ENCODE assay signal across 27 cellular contexts in genomic region chr4:127239902-127240575, GRCh38.
DNase-seq lines count a peak whose midpoint lies in the region; ATAC-seq and TF ChIP-seq lines count a peak whose summit lies in the region.
"Had no signal": no experiment of that assay in that cellular context is flagged by ENCODE, and none has a peak within 500 bp of the region (broad histone marks: within the 10 kb centered on the region; RNA-seq: fewer than 3 reads in every experiment).

No MANE protein-coding gene starts in this region.

- H3K27me3 Mint-ChIP-seq in activated CD4-positive, alpha-beta T cell treated with anti-CD3 and anti-CD28 coated beads for 36 hours, result no peaks in the 10 kb centered on the region
- H3K27me3 Mint-ChIP-seq: CD4-positive, alpha-beta memory T cell; T-cell had no signal

- H3K9ac ChIP-seq in smooth muscle cell (ENCODE audit: low read depth), result no peak overlapping the region

- no peak overlapping the region for H3K27ac ChIP-seq in smooth muscle cell (ENCODE audit: low read depth)
- H3K27ac ChIP-seq: RWPE1 had no signal

- TF ChIP-seq CTCF in BE2C (IDR thresholded peaks at IDR 0.05; ENCODE audit: low read depth, low read length) (no peak), foreskin fibroblast (IDR thresholded peaks at IDR 0.05; ENCODE audit: low read depth, low read length) (no peak), mucosa of descending colon (IDR thresholded peaks at IDR 0.05) (no peak), smooth muscle cell (IDR thresholded peaks at IDR 0.05; ENCODE audit: borderline replicate concordance, insufficient read depth, poor library complexity, severe bottlenecking) (no peak)

- no peaks in the 10 kb centered on the region for H3K79me2 ChIP-seq in smooth muscle cell (ENCODE audit: low read depth)

- H2AFZ ChIP-seq in smooth muscle cell (ENCODE audit: low read depth), result no peak overlapping the region

- H3K4me1 ChIP-seq in BE2C (peaks cover 22% of the 10 kb centered on the region), mucosa of descending colon (ENCODE audit: low read depth) (no peaks in the 10 kb centered on the region), smooth muscle cell (ENCODE audit: low read depth) (no peaks in the 10 kb centered on the region)
- H3K4me1 ChIP-seq: Caco-2 had no signal

- DNase-seq in BE2C, result peak; percentile 58
- DNase-seq in NCI-H69 (lab: John Stamatoyannopoulos, UW), result peak; percentile 24
- peak; percentile 20 to 72 for DNase-seq in foreskin fibroblast
- no peak for DNase-seq in NCI-H187 (lab: John Stamatoyannopoulos, UW)
- no peak for DNase-seq in mucosa of descending colon
- DNase-seq in activated CD4-positive, alpha-beta T cell treated with anti-CD3 and anti-CD28 coated beads for 36 hours, result no peak
- no peak for DNase-seq in smooth muscle cell (lab: John Stamatoyannopoulos, UW; ENCODE audit: unreplicated experiment)
- DNase-seq: AML-193; C1 segment of cervical spinal cord; Caco-2; CD4-positive, alpha-beta memory T cell; DMS79 treated with DMSO at 0.1 percent for 48 hours; GF-D8; HCEC 1CT; IMR-90; KG1; MG63; NCI-H1105 treated with DMSO at 0.1 percent for 48 hours; NCI-H146; NCI-H2029; NCI-H2227 treated with DMSO at 0.1 percent for 48 hours; NCI-H524; NCI-H774; SHP77 treated with DMSO at 0.1 percent for 48 hours; T-cell had no signal

- H4K20me1 ChIP-seq in smooth muscle cell (ENCODE audit: low read depth), result no peaks in the 10 kb centered on the region

- H3K4me2 ChIP-seq in smooth muscle cell, result no peak overlapping the region

- peak overlapping the region; percentile 21 for H3K4me3 ChIP-seq in BE2C (ENCODE audit: low read depth, low read length)
- no peak overlapping the region for H3K4me3 ChIP-seq in foreskin fibroblast (ENCODE audit: low read depth in 1 of 2, low read length in 2 of 2)
- H3K4me3 ChIP-seq in mucosa of descending colon, result no peak overlapping the region
- no peak overlapping the region for H3K4me3 ChIP-seq in smooth muscle cell
- H3K4me3 ChIP-seq: MG63 had no signal

- H3K27me3 ChIP-seq in BE2C (no peaks in the 10 kb centered on the region), smooth muscle cell (ENCODE audit: low read depth) (no peaks in the 10 kb centered on the region)
- H3K27me3 ChIP-seq: MG63 had no signal

- H3K4me1 Mint-ChIP-seq in activated CD4-positive, alpha-beta T cell treated with anti-CD3 and anti-CD28 coated beads for 36 hours, result no peaks in the 10 kb centered on the region
- H3K4me1 Mint-ChIP-seq: CD4-positive, alpha-beta memory T cell; T-cell had no signal

- H3K36me3 ChIP-seq in BE2C (no peaks in the 10 kb centered on the region), mucosa of descending colon (ENCODE audit: low read depth) (no peaks in the 10 kb centered on the region), smooth muscle cell (ENCODE audit: low read depth) (no peaks in the 10 kb centered on the region)
- H3K36me3 ChIP-seq: MG63 had no signal

- intact Hi-C loops in mucosa of descending colon (cut with DNase I, micrococcal nuclease), result no loop called here
- intact Hi-C loops in activated CD4-positive, alpha-beta T cell treated with anti-CD3 and anti-CD28 coated beads for 36 hours (cut with DNase I, micrococcal nuclease), result no loop called here

- no peak overlapping the region for H3K27ac Mint-ChIP-seq in activated CD4-positive, alpha-beta T cell treated with anti-CD3 and anti-CD28 coated beads for 36 hours
- H3K27ac Mint-ChIP-seq: CD4-positive, alpha-beta memory T cell; T-cell had no signal

- WGBS in smooth muscle cell (ENCODE audit: low lambda C conversion rate), result 83% methylated on average over 6 of the region's 6 CpGs

- H3K9me3 Mint-ChIP-seq in activated CD4-positive, alpha-beta T cell treated with anti-CD3 and anti-CD28 coated beads for 36 hours (ENCODE audit: low read depth), result peaks cover 3% of the 10 kb centered on the region

- POLR2A ChIA-PET in activated CD4-positive, alpha-beta T cell treated with anti-CD3 and anti-CD28 coated beads for 36 hours (lab: Charles Lee), result no interaction called here

- no peaks in the 10 kb centered on the region for H3F3A ChIP-seq in smooth muscle cell (ENCODE audit: low read depth)

- peak; percentile 80 for ATAC-seq in SK-N-SH treated with all-trans-retinoic acid at 6 μM for 48 hours
- ATAC-seq in mucosa of descending colon, result no peak
- ATAC-seq in activated CD4-positive, alpha-beta T cell treated with anti-CD3 and anti-CD28 coated beads for 36 hours, result no peak
- ATAC-seq: T-cell had no signal

- H3K4me3 Mint-ChIP-seq in activated CD4-positive, alpha-beta T cell treated with anti-CD3 and anti-CD28 coated beads for 36 hours, result no peak overlapping the region
- H3K4me3 Mint-ChIP-seq: CD4-positive, alpha-beta memory T cell; T-cell had no signal

- CTCF ChIA-PET in activated CD4-positive, alpha-beta T cell treated with anti-CD3 and anti-CD28 coated beads for 36 hours (lab: Charles Lee), result no interaction called here

- H3K9me3 ChIP-seq in BE2C (no peaks in the 10 kb centered on the region), mucosa of descending colon (peaks cover 4% of the 10 kb centered on the region), smooth muscle cell (replicated peaks; ENCODE audit: low read depth) (no peaks in the 10 kb centered on the region)
- H3K9me3 ChIP-seq: Caco-2, MG63 had no signal

- H3K36me3 Mint-ChIP-seq in activated CD4-positive, alpha-beta T cell treated with anti-CD3 and anti-CD28 coated beads for 36 hours (ENCODE audit: low read depth), result no peaks in the 10 kb centered on the region
- H3K36me3 Mint-ChIP-seq: CD4-positive, alpha-beta memory T cell; T-cell had no signal

TF ChIP-seq in SK-N-SH treated with all-trans-retinoic acid at 6 μM for 48 hours, 23 proteins besides CTCF, POLR2A, EP300 and RAD21:
- TF ChIP-seq, protein P1, sequence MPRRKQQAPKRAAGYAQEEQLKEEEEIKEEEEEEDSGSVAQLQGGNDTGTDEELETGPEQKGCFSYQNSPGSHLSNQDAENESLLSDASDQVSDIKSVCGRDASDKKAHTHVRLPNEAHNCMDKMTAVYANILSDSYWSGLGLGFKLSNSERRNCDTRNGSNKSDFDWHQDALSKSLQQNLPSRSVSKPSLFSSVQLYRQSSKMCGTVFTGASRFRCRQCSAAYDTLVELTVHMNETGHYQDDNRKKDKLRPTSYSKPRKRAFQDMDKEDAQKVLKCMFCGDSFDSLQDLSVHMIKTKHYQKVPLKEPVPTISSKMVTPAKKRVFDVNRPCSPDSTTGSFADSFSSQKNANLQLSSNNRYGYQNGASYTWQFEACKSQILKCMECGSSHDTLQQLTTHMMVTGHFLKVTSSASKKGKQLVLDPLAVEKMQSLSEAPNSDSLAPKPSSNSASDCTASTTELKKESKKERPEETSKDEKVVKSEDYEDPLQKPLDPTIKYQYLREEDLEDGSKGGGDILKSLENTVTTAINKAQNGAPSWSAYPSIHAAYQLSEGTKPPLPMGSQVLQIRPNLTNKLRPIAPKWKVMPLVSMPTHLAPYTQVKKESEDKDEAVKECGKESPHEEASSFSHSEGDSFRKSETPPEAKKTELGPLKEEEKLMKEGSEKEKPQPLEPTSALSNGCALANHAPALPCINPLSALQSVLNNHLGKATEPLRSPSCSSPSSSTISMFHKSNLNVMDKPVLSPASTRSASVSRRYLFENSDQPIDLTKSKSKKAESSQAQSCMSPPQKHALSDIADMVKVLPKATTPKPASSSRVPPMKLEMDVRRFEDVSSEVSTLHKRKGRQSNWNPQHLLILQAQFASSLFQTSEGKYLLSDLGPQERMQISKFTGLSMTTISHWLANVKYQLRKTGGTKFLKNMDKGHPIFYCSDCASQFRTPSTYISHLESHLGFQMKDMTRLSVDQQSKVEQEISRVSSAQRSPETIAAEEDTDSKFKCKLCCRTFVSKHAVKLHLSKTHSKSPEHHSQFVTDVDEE (CRISPR knock-in tag; IDR thresholded peaks at IDR 0.05), result no peak
- TF ChIP-seq TCF4 (CRISPR knock-in tag; IDR thresholded peaks at IDR 0.05; ENCODE audit: borderline replicate concordance), result no peak; the same call in 1 of the 2 replicates
- TF ChIP-seq TOX (CRISPR knock-in tag; IDR thresholded peaks at IDR 0.05; ENCODE audit: borderline replicate concordance), result peak; percentile 21; the same call in 1 of the 2 replicates

Comparison
In these comparisons a context has a peak if more than half of its experiments do, and no peak if none do; other contexts are left out.
1. DNase-seq: peak in BE2C (single experiment), NCI-H69 (single experiment) and foreskin fibroblast (2 of 2); none in NCI-H187 (0 of 2), mucosa of descending colon (0 of 3), activated CD4-positive, alpha-beta T cell treated with anti-CD3 and anti-CD28 coated beads for 36 hours (single experiment) and smooth muscle cell (single experiment).